Comparison of ENCODE assay signal across 12 cellular contexts in the genomic region with DNA sequence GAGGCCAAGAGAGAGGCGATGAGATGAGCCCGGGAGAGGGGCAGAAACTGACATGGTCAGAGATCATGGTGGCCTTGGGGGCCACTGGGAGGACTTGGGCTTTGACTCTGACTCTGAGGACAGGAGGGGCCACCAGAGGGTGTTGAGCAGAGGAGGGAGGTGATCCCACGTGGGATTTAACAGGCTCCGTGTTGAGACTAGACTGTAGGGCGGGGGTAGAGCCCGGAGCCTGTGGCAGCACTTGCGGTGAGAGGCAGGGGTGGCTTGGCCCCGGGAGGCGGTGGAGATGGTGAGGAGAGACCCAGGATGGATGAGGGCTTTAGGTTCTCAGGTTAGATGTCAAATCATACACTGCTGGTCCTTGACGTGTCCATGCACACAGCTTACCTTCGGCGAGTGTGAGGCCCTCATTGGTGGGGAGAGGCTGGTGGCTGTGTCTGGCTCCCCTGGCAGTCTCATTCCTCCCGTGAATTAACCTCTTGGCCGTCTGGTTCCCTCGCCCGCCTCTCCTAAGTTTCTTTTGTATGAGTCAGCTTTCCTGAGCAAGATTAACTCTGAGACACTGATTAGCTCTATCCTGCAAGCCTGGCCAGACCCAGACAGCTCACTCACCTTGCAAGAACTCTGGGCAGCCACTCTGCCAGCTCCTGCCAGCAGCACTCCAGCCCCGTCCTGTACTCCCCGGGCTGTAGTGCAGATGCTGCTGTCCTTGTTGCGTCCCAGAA. TPM values are rescaled to one million over a fixed set of nuclear protein-coding genes. Genes with fewer than 3 reads are reported as not detected.
A peak's percentile ranks its signal among the peaks of the same experiment; 100 is the strongest.
DNase-seq lines count a peak whose midpoint lies in the region; ATAC-seq, FAIRE-seq and TF ChIP-seq lines count a peak whose summit lies in the region.
"Had no signal": no experiment of that assay in that cellular context is flagged by ENCODE, and none has a peak within 500 bp of the region (broad histone marks: within the 10 kb centered on the region; RNA-seq: fewer than 3 reads in every experiment).

No MANE protein-coding gene starts in this region.

- no peak overlapping the region for H3K9ac ChIP-seq in kidney (ENCODE audit: low read length in 2 of 2)

- peak; percentile 79 for DNase-seq in HCEC 1CT
- no peak for DNase-seq in T-helper 17 cell
- DNase-seq in fibroblast of villous mesenchyme (ENCODE audit: low read depth) = peak; percentile 26
- peak; percentile 62 for DNase-seq in stomach
- no peak for DNase-seq in NCI-H146 (lab: John Stamatoyannopoulos, UW)
- DNase-seq in kidney = no peak
- no peak for DNase-seq in NCI-H2227 treated with DMSO at 0.1 percent for 48 hours (lab: John Stamatoyannopoulos, UW)
- DNase-seq: NCI-H1694; SHP77 treated with DMSO at 0.1 percent for 48 hours; stimulated activated naive B cell treated with anti-CD40 and anti-IgM and Interleukin-4, amounts not matched to agents 10 μg/mL and 1 μg/mL and 100 μg/mL, for 72 hours had no signal

- H3K36me3 Mint-ChIP-seq in T-helper 17 cell (ENCODE audit: low read depth) = peaks cover 7% of the 10 kb centered on the region

- H3K36me3 ChIP-seq in stomach (peaks cover 28 to 84% (median 63%) of the 10 kb centered on the region in 4 donors), kidney (ENCODE audit: control insufficient read depth in 1 of 2, insufficient read depth in 2 of 2, low read length in 2 of 2) (peaks cover 15 to 21% of the 10 kb centered on the region in 2 donors)

- peak overlapping the region; percentile 45 for H3K27ac Mint-ChIP-seq in T-helper 17 cell
- H3K27ac Mint-ChIP-seq: stimulated activated naive B cell treated with anti-CD40 and anti-IgM and Interleukin-4, amounts not matched to agents 10 μg/mL and 1 μg/mL and 100 μg/mL, for 72 hours had no signal

- H3K27ac ChIP-seq in stomach (peak overlapping the region in 2 of 5 donors; percentile 20 to 41), kidney (ENCODE audit: low read depth in 2 of 2, low read length in 2 of 2) (no peak overlapping the region)

- TF ChIP-seq CTCF in fibroblast of villous mesenchyme (IDR thresholded peaks at IDR 0.05; ENCODE audit: insufficient read depth, low read depth, low read length) = no peak
- TF ChIP-seq CTCF in stomach (IDR thresholded peaks at IDR 0.05) = no peak
- no peak for TF ChIP-seq CTCF in kidney (IDR thresholded peaks at IDR 0.05; ENCODE audit: borderline replicate concordance, extremely low read depth, insufficient read depth)

- ATAC-seq in T-helper 17 cell = no peak
- ATAC-seq in GM18907 (IDR thresholded peaks at IDR 0.05; ENCODE audit: unreplicated experiment) = no peak
- ATAC-seq: left lobe of liver; stimulated activated naive B cell treated with anti-CD40 and anti-IgM and Interleukin-4, amounts not matched to agents 10 μg/mL and 1 μg/mL and 100 μg/mL, for 72 hours had no signal

- no peaks in the 10 kb centered on the region for H3K27me3 ChIP-seq in stomach

- no peak overlapping the region for H3K4me3 ChIP-seq in fibroblast of villous mesenchyme (ENCODE audit: low read depth, low read length)
- no peak overlapping the region for H3K4me3 ChIP-seq in stomach
- H3K4me3 ChIP-seq in kidney (ENCODE audit: low read length in 2 of 2) = no peak overlapping the region

- H3K4me1 ChIP-seq in stomach (peaks cover 0 to 13% (median 9%) of the 10 kb centered on the region in 4 donors), kidney (ENCODE audit: control insufficient read depth in 1 of 2, insufficient read depth in 1 of 2, low read depth in 1 of 2, low read length in 2 of 2) (no peaks in the 10 kb centered on the region)

- H3K4me3 Mint-ChIP-seq in T-helper 17 cell = no peak overlapping the region
- H3K4me3 Mint-ChIP-seq: stimulated activated naive B cell treated with anti-CD40 and anti-IgM and Interleukin-4, amounts not matched to agents 10 μg/mL and 1 μg/mL and 100 μg/mL, for 72 hours had no signal

- no peak for FAIRE-seq in kidney (lab: Jason Lieb, UNC)

- peaks cover 2% of the 10 kb centered on the region for H3K4me1 Mint-ChIP-seq in T-helper 17 cell

- no peak for TF ChIP-seq POLR2A in stomach (IDR thresholded peaks at IDR 0.05)

- no peak for TF ChIP-seq EP300 in stomach (IDR thresholded peaks at IDR 0.05)

- H3K9me3 ChIP-seq in T-helper 17 cell (ENCODE audit: control insufficient read depth, low read length, poor library complexity, severe bottlenecking) (no peaks in the 10 kb centered on the region), stomach (no peaks in the 10 kb centered on the region), kidney (ENCODE audit: control insufficient read depth in 1 of 2, low read length in 2 of 2) (no peaks in the 10 kb centered on the region)

- WGBS in stomach, 5 donors = 38 to 80% (median 46%) methylated on average over 19 of the region's 19 CpGs

- H3K27me3 Mint-ChIP-seq in T-helper 17 cell = no peaks in the 10 kb centered on the region
- H3K27me3 Mint-ChIP-seq: stimulated activated naive B cell treated with anti-CD40 and anti-IgM and Interleukin-4, amounts not matched to agents 10 μg/mL and 1 μg/mL and 100 μg/mL, for 72 hours had no signal

- intact Hi-C loops in stomach (cut with DNase I; ENCODE audit: low total_unique reads) = no loop called here
- intact Hi-C loops in kidney (cut with DNase I) = loop anchor here (5.0 kb wide), 1 partner anchor 292 kb away; no protein-coding TSS in a partner anchor

RNA-seq across cellular contexts. Expression of gene VPS35L, which starts 39.7 kb away (rescaled TPM):
- total RNA-seq in T-helper 17 cell (10 to 100 TPM; 37.6 to 47.6 TPM), fibroblast of villous mesenchyme (65.1 and 67.4 TPM in 2 replicates), stomach (100 to 1,000 TPM in 1 of 5 donors, 10 to 100 TPM in 4; 15.2 to 205 (median 51.9) TPM), kidney (63.5 TPM)
- polyA plus RNA-seq in stomach (10 to 100 TPM; 16.0 to 25.8 (median 23.7) TPM), kidney (ENCODE audit: insufficient read depth, low read depth, low replicate concordance) (42.4 TPM)

Comparison
In these comparisons a context has a peak if more than half of its experiments do, and no peak if none do; other contexts are left out.
1. DNase-seq: peak in HCEC 1CT (single experiment), fibroblast of villous mesenchyme (single experiment) and stomach (single experiment); none in T-helper 17 cell (0 of 3), NCI-H146 (single experiment), kidney (single experiment) and NCI-H2227 treated with DMSO at 0.1 percent for 48 hours (single experiment).